19 cellular contexts compared by ENCODE assay signal in genomic region chr1:228510101-228510850, GRCh38.
"Had no signal": no experiment of that assay in that cellular context is flagged by ENCODE, and none has a peak within 500 bp of the region (broad histone marks: within the 10 kb centered on the region; RNA-seq: fewer than 3 reads in every experiment).

No MANE protein-coding gene starts in this region.

- H3K4me3 ChIP-seq: lower lobe of right lung, prostate gland, right lobe of liver, spleen, suprapubic skin, upper lobe of right lung had no signal

- H3K4me1 ChIP-seq: lower lobe of right lung, prostate gland, right lobe of liver, spleen, suprapubic skin, upper lobe of right lung had no signal

- H3K27ac ChIP-seq: lower lobe of right lung, prostate gland, right lobe of liver, spleen, suprapubic skin, upper lobe of right lung, VCaP had no signal

- H3K36me3 ChIP-seq: lower lobe of right lung, prostate gland, right lobe of liver, spleen, suprapubic skin, upper lobe of right lung had no signal

- H3K27me3 ChIP-seq: right lobe of liver, upper lobe of right lung had no signal

- H3K9me3 ChIP-seq: lower lobe of right lung, prostate gland, right lobe of liver, spleen, suprapubic skin, upper lobe of right lung had no signal

- ATAC-seq: lower lobe of right lung; naive thymus-derived CD8-positive, alpha-beta T cell; right lobe of liver; stimulated activated naive CD8-positive, alpha-beta T cell treated with anti-CD3 and anti-CD28 coated beads, Interleukin-15, Interleukin-2, amounts not matched to agents 100 U/mL and 50 U/mL, for 24 hours; T-cell; upper lobe of right lung had no signal

- DNase-seq: activated CD4-positive, alpha-beta memory T cell treated with anti-CD3 and anti-CD28 coated beads for 36 hours; activated T-cell treated with anti-CD3 and anti-CD28 coated beads for 4 hours; amygdala; cerebellar nuclear complex; endodermal cell; hypothalamus; kidney glomerular epithelial cell; lower lobe of right lung; midbrain; naive thymus-derived CD8-positive, alpha-beta T cell; nucleus accumbens; right lobe of liver; spleen; stimulated activated naive CD8-positive, alpha-beta T cell treated with anti-CD3 and anti-CD28 coated beads, Interleukin-15, Interleukin-2, amounts not matched to agents 100 U/mL and 50 U/mL, for 24 hours; T-cell; upper lobe of right lung had no signal
